16 cellular contexts compared by ENCODE assay signal in genomic region chr15:94064676-94065313, GRCh38.
"Had no signal": no experiment of that assay in that cellular context is flagged by ENCODE, and none has a peak within 500 bp of the region (broad histone marks: within the 10 kb centered on the region; RNA-seq: fewer than 3 reads in every experiment).

No MANE protein-coding gene starts in this region.

- ATAC-seq: effector memory CD8-positive, alpha-beta T cell; heart right ventricle; naive thymus-derived CD8-positive, alpha-beta T cell; right cardiac atrium had no signal

- H3K27me3 ChIP-seq: neutrophil, tibial artery, upper lobe of left lung, uterus had no signal

- H3K27ac ChIP-seq: heart right ventricle, neutrophil, tibial artery, upper lobe of left lung, uterus had no signal

- H3K4me1 ChIP-seq: heart right ventricle, tibial artery, upper lobe of left lung, uterus had no signal

- H3K9me3 ChIP-seq: neutrophil, upper lobe of left lung had no signal

- DNase-seq: effector memory CD8-positive, alpha-beta T cell; erythroblast; heart right ventricle; hypothalamus; kidney glomerular epithelial cell; naive thymus-derived CD8-positive, alpha-beta T cell; right cardiac atrium; stimulated activated CD4-positive, alpha-beta T cell treated with anti-CD3 and anti-CD28 coated beads, Interleukin-2, amount 100 ng/mL, for 48 hours; stimulated activated naive CD4-positive, alpha-beta T cell treated with Interleukin-2 at 50 U/mL for 16 hours; tibial artery; upper lobe of left lung; uterus had no signal

- H3K4me3 ChIP-seq: heart right ventricle, smooth muscle cell, tibial artery, upper lobe of left lung, uterus had no signal

- FAIRE-seq: frontal cortex, islet of Langerhans had no signal

- H3K36me3 ChIP-seq: heart right ventricle, neutrophil, tibial artery, upper lobe of left lung, uterus had no signal
